In genomic region chr11:86594746-86595145, GRCh38 we compare ENCODE assay signal across 16 cellular contexts.
DNase-seq lines count a peak whose midpoint lies in the region; ATAC-seq lines count a peak whose summit lies in the region.
"Had no signal": no experiment of that assay in that cellular context is flagged by ENCODE, and none has a peak within 500 bp of the region (broad histone marks: within the 10 kb centered on the region; RNA-seq: fewer than 3 reads in every experiment).

No MANE protein-coding gene starts in this region.

- H4K91ac ChIP-seq in mesenchymal stem cell (ENCODE audit: low read length) = no peak overlapping the region

- peak overlapping the region in 1 of 2 experiments; percentile 41 for H3K14ac ChIP-seq in mesenchymal stem cell (ENCODE audit: low read length in 2 of 2)

- no peak overlapping the region for H2AFZ ChIP-seq in mesenchymal stem cell (ENCODE audit: low read depth, low read length)

- peak overlapping the region; percentile 90 for H2AK5ac ChIP-seq in mesenchymal stem cell (ENCODE audit: low read length, severe bottlenecking)

- peak overlapping the region in 1 of 2 experiments; percentile 88 for H2BK12ac ChIP-seq in mesenchymal stem cell (ENCODE audit: low read length in 2 of 2)

- H3K23ac ChIP-seq in mesenchymal stem cell (ENCODE audit: low read length in 2 of 2) = no peak overlapping the region

- no peak overlapping the region for H3K4me3 ChIP-seq in mesenchymal stem cell (ENCODE audit: insufficient read depth in 1 of 2, low read depth in 1 of 2, low read length in 2 of 2)
- H3K4me3 ChIP-seq: adrenal gland had no signal

- H3K27ac ChIP-seq in mesenchymal stem cell (ENCODE audit: low read length, poor library complexity, severe bottlenecking) = peak overlapping the region; percentile 61

- H3K36me3 ChIP-seq in mesenchymal stem cell (ENCODE audit: control insufficient read depth in 1 of 2, insufficient read depth in 2 of 2, low read depth in 1 of 2, low read length in 2 of 2) = no peaks in the 10 kb centered on the region
- H3K36me3 ChIP-seq: adrenal gland had no signal

- no peak overlapping the region for H3K4ac ChIP-seq in mesenchymal stem cell (ENCODE audit: low read depth in 1 of 2, low read length in 2 of 2)

- H3K27me3 ChIP-seq in mesenchymal stem cell (ENCODE audit: control insufficient read depth in 1 of 2, insufficient read depth in 1 of 2, low read length in 2 of 2) = no peaks in the 10 kb centered on the region
- H3K27me3 ChIP-seq: adrenal gland had no signal

- no peak overlapping the region for H3K4me2 ChIP-seq in mesenchymal stem cell (ENCODE audit: low read length, poor library complexity, severe bottlenecking)

- no peak overlapping the region for H2BK15ac ChIP-seq in mesenchymal stem cell (ENCODE audit: low read depth, poor library complexity, severe bottlenecking)

- H2BK5ac ChIP-seq in mesenchymal stem cell (ENCODE audit: low read depth, low read length, poor library complexity, severe bottlenecking) = peak overlapping the region; percentile 46

- H3K79me1 ChIP-seq in mesenchymal stem cell (replicated peaks; ENCODE audit: low read length, poor library complexity, severe bottlenecking) = peaks cover 10% of the 10 kb centered on the region

- H3K9ac ChIP-seq in mesenchymal stem cell (ENCODE audit: low read length) = no peak overlapping the region

- H4K8ac ChIP-seq in mesenchymal stem cell (ENCODE audit: low read length) = no peak overlapping the region

- H3K9me3 ChIP-seq in mesenchymal stem cell (ENCODE audit: control insufficient read depth, low read length) = no peaks in the 10 kb centered on the region
- H3K9me3 ChIP-seq: adrenal gland had no signal

- DNase-seq in ELR (ENCODE audit: low read depth) (peak; percentile 79), HT1080 (ENCODE audit: low read depth) (peak; percentile 84), amniotic epithelial cell (ENCODE audit: low read depth) (peak; percentile 32), mesenchymal stem cell (no peak), GDM1 (lab: John Stamatoyannopoulos, UW) (no peak), NCI-H1930 (lab: John Stamatoyannopoulos, UW) (no peak)
- DNase-seq: activated CD4-positive, alpha-beta T cell treated with anti-CD3 and anti-CD28 coated beads, Interleukin-2, amount 50 U/mL, for 1 hour; activated T-cell treated with anti-CD3 and anti-CD28 coated beads, Interleukin-2, amount 50 U/mL, for 1 hour; CD4-positive, alpha-beta memory T cell; NCI-H2081 treated with DMSO at 0.1 percent for 48 hours; NCI-H748 treated with DMSO at 0.1 percent for 48 hours; SHP77 treated with DMSO at 0.1 percent for 48 hours; T-helper 9 cell had no signal

- no peak for ATAC-seq in HG02610 (IDR thresholded peaks at IDR 0.05; ENCODE audit: unreplicated experiment)
- ATAC-seq: left lobe of liver had no signal

- H3K18ac ChIP-seq in mesenchymal stem cell (ENCODE audit: low read depth in 1 of 2, low read length in 2 of 2) = no peak overlapping the region

- H2BK120ac ChIP-seq in mesenchymal stem cell (ENCODE audit: low read depth, low read length) = no peak overlapping the region

- H3K4me1 ChIP-seq in mesenchymal stem cell (ENCODE audit: control insufficient read depth, insufficient read depth, low read depth, low read length) = peaks cover 11% of the 10 kb centered on the region

Comparison
In these comparisons a context has a peak if more than half of its experiments do, and no peak if none do; other contexts are left out.
1. DNase-seq: peak in ELR (single experiment), HT1080 (single experiment) and amniotic epithelial cell (single experiment); none in mesenchymal stem cell (single experiment), GDM1 (single experiment) and NCI-H1930 (0 of 2).